ENCODE assay signal across 9 cellular contexts in genomic region chr20:48698507-48699267, GRCh38.
DNase-seq lines count a peak whose midpoint lies in the region; ATAC-seq, FAIRE-seq and TF ChIP-seq lines count a peak whose summit lies in the region.
"Had no signal": no experiment of that assay in that cellular context is flagged by ENCODE, and none has a peak within 500 bp of the region (broad histone marks: within the 10 kb centered on the region; RNA-seq: fewer than 3 reads in every experiment).

No MANE protein-coding gene starts in this region.

- intact Hi-C loops in GM12878 (cut with micrococcal nuclease; ENCODE audit: unreplicated experiment): no loop called here
- intact Hi-C loops in mucosa of descending colon (cut with DNase I, micrococcal nuclease): no loop called here

- H3K4me2 ChIP-seq in GM12878 (ENCODE audit: control insufficient read depth, insufficient read depth): no peak overlapping the region

- BruUV-seq in GM12878 (replicated peaks; lab: Mats Ljungman, UMichigan): no TSS peak

- TF ChIP-seq POLR2A in GM12878 (IDR thresholded peaks at IDR 0.05; ENCODE audit: low read depth, low read length): no peak

- no peaks in the 10 kb centered on the region for H3K9me3 ChIP-seq in GM12878 (replicated peaks; ENCODE audit: control insufficient read depth, insufficient read depth, low read length)
- no peaks in the 10 kb centered on the region for H3K9me3 ChIP-seq in mucosa of descending colon

- ATAC-seq in GM12878 (peak; percentile 14; the same call in 1 of the 3 replicates), mucosa of descending colon (peak; percentile 20), GM18517 (IDR thresholded peaks at IDR 0.05; ENCODE audit: unreplicated experiment) (no peak)

- in situ Hi-C loops in GM12878 (cut with MboI): no loop called here

- H3K27ac ChIP-seq in C4-2B (peak overlapping the region; percentile 38), GM12878 (ENCODE audit: control insufficient read depth, insufficient read depth) (no peak overlapping the region)

- WGBS in GM12878 (ENCODE audit: insufficient coverage, insufficient replicate concordance, low lambda C conversion rate, missing lambda C conversion rate): 91% methylated on average over 13 of the region's 13 CpGs

- no peaks in the 10 kb centered on the region; the same call in none of the 2 replicates for H3K79me2 ChIP-seq in GM12878 (ENCODE audit: control insufficient read depth, insufficient read depth, low read length)

- no peak overlapping the region for H3K9ac ChIP-seq in GM12878 (ENCODE audit: control insufficient read depth, insufficient read depth, low read length)

- RAD21 ChIA-PET in GM12878 (lab: Charles Lee; ENCODE audit: unreplicated experiment): interaction anchor here (0.7 kb wide), 1 partner anchor 41 kb away, joined by 3 read pairs; no protein-coding TSS in a partner anchor

- H3K36me3 ChIP-seq in GM12878 (ENCODE audit: control insufficient read depth in 2 of 2, insufficient read depth in 2 of 2, low read length in 1 of 2) (peaks cover 42 to 55% of the 10 kb centered on the region in 2 experiments), mucosa of descending colon (ENCODE audit: low read depth) (no peaks in the 10 kb centered on the region)

- CTCF ChIA-PET in GM12878 (lab: Yijun Ruan, JAX): no interaction called here

- DNase-seq in GM12878 (ENCODE audit: low read depth, low spot score): no peak
- no peak for DNase-seq in mucosa of descending colon
- no peak for DNase-seq in stimulated activated CD4-positive, alpha-beta T cell treated with anti-CD3 and anti-CD28 coated beads, Interleukin-4, amount 100 ng/mL, for 4 hours
- no peak for DNase-seq in kidney glomerular epithelial cell (lab: John Stamatoyannopoulos, UW)
- DNase-seq in stimulated activated CD4-positive, alpha-beta T cell treated with anti-CD3 and anti-CD28 coated beads, Interleukin-2, amount 100 ng/mL, for 48 hours: no peak
- DNase-seq: activated CD4-positive, alpha-beta T cell treated with anti-CD3 and anti-CD28 coated beads for 48 hours had no signal

- TF ChIP-seq RAD21 in Ishikawa (IDR thresholded peaks at IDR 0.05; ENCODE audit: low read depth): peak; percentile 44; the same call in 1 of the 2 replicates
- TF ChIP-seq RAD21 in GM12878 (IDR thresholded peaks at IDR 0.05; ENCODE audit: insufficient read depth, low read depth, low read length): no peak

- no peak for TF ChIP-seq CTCF in C4-2B (conservative IDR thresholded peaks at IDR 0.05)
- TF ChIP-seq CTCF in GM12878 (IDR thresholded peaks at IDR 0.05 in 2 of 3, conservative IDR thresholded peaks at IDR 0.05 in 1 of 3; ENCODE audit: control insufficient read depth in 2 of 3, extremely low read depth in 1 of 3, insufficient read depth in 1 of 3, low read depth in 3 of 3, low read length in 3 of 3): 0 out of 6 replicates have a peak, but pooled peaks of 1 of the 3 experiments have one; percentile 4
- TF ChIP-seq CTCF in mucosa of descending colon (IDR thresholded peaks at IDR 0.05): no peak

- H3K4me1 ChIP-seq in GM12878 (ENCODE audit: control insufficient read depth, insufficient read depth, low read length) (no peaks in the 10 kb centered on the region), mucosa of descending colon (ENCODE audit: low read depth) (peaks cover 7% of the 10 kb centered on the region)

- no peaks in the 10 kb centered on the region; the same call in none of the 2 replicates for H4K20me1 ChIP-seq in GM12878 (ENCODE audit: control insufficient read depth, insufficient read depth)

- no peak for FAIRE-seq in GM12878 (lab: Jason Lieb, UNC)

- SMC1A ChIA-PET in GM12878 (lab: Charles Lee; ENCODE audit: uncharacterized antibody, unreplicated experiment): no interaction called here

- TF ChIP-seq EP300 in Ishikawa (IDR thresholded peaks at IDR 0.05; ENCODE audit: borderline replicate concordance) (no peak), GM12878 (IDR thresholded peaks at IDR 0.05; ENCODE audit: borderline replicate concordance in 1 of 2, control insufficient read depth in 1 of 2, low read depth in 2 of 2, low read length in 2 of 2) (no peak)

- H3K4me3 ChIP-seq in GM12878 (no peak overlapping the region), mucosa of descending colon (no peak overlapping the region)

- no peak overlapping the region for H2AFZ ChIP-seq in GM12878 (ENCODE audit: control insufficient read depth, low read depth, low read length)

- POLR2A ChIA-PET in GM12878 (lab: Charles Lee): no interaction called here

- no peaks in the 10 kb centered on the region for H3K27me3 ChIP-seq in GM12878 (replicated peaks in 1 of 2; ENCODE audit: control insufficient read depth in 2 of 2, insufficient read depth in 2 of 2, low read length in 1 of 2)

TF ChIP-seq in Ishikawa, 13 proteins besides CTCF, POLR2A, EP300 and RAD21 (continues in another document):
- TF ChIP-seq USF1 (IDR thresholded peaks at IDR 0.05): no peak
- no peak for TF ChIP-seq MAX (IDR thresholded peaks at IDR 0.05)
- TF ChIP-seq CEBPB (IDR thresholded peaks at IDR 0.05): no peak
- TF ChIP-seq REST (IDR thresholded peaks at IDR 0.05; ENCODE audit: low read depth): no peak
- TF ChIP-seq NFIC (IDR thresholded peaks at IDR 0.05): no peak

TF ChIP-seq in GM12878, 131 proteins besides CTCF, POLR2A, EP300 and RAD21:
- TF ChIP-seq NR2C2 (IDR thresholded peaks at IDR 0.05; ENCODE audit: borderline replicate concordance, control insufficient read depth, insufficient read length, low read depth) (no peak), ZNF687 (IDR thresholded peaks at IDR 0.05) (no peak), POLR2AphosphoS2 (IDR thresholded peaks at IDR 0.05; ENCODE audit: low read depth, low read length) (no peak), MYC (IDR thresholded peaks at IDR 0.05; ENCODE audit: insufficient read depth, insufficient read length, insufficient replicate concordance, low read length, severe bottlenecking) (no peak), PML (IDR thresholded peaks at IDR 0.05; ENCODE audit: low read length) (no peak), SUZ12 (IDR thresholded peaks at IDR 0.05; ENCODE audit: unreplicated experiment) (no peak), STAT3 (IDR thresholded peaks at IDR 0.05; ENCODE audit: low read depth, low read length) (no peak), RELA (IDR thresholded peaks at IDR 0.05; ENCODE audit: borderline replicate concordance, partially characterized antibody) (no peak), PKNOX1 (IDR thresholded peaks at IDR 0.05) (no peak), MXI1 (IDR thresholded peaks at IDR 0.05; ENCODE audit: low read depth, low read length) (no peak)
